ENCODE assay signal across 23 cellular contexts in the genomic region with DNA sequence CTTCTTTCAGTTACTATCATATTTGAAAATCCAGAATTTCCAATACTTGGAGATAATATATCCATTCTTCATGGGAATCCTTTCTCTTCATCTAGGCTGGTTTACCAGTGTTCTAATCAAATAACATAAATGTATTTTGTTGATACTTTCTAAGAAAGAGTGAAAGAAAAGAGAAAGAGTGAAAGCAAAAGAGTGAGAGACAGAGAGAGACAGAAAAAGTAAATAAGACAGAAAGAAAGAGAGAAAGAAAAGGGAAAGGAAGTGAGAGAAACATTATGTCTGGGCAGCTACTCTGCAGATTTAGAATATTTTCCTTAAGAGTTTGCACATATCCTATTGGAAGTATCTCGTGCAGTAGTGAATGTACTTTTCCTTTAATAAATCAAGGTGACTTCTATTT.
"Had no signal": no experiment of that assay in that cellular context is flagged by ENCODE, and none has a peak within 500 bp of the region (broad histone marks: within the 10 kb centered on the region; RNA-seq: fewer than 3 reads in every experiment).

No MANE protein-coding gene starts in this region.

- DNase-seq: colonic mucosa; cortex of kidney; effector CD8-positive, alpha-beta T cell; effector memory CD8-positive, alpha-beta T cell; endodermal cell; erythroblast; esophagus squamous epithelium; foreskin fibroblast; foreskin melanocyte; gastrocnemius medialis; glutamatergic neuron; head of caudate nucleus; heart right ventricle; hippocampal formation; left cardiac atrium; left lung; left ventricle myocardium superior; lower lobe of right lung; mesenchymal stem cell; mucosa of descending colon had no signal

- H3K9me3 Mint-ChIP-seq: effector memory CD8-positive, alpha-beta T cell had no signal

- H3K27ac Mint-ChIP-seq: dendritic cell treated with granulocyte-macrophage colony-stimulating factor and Interleukin-4, amounts not matched to agents 40 ng/mL and 50 ng/mL, for 4 days; effector memory CD8-positive, alpha-beta T cell; endodermal cell; mesothelial cell of epicardium had no signal

- H3K27me3 ChIP-seq: colonic mucosa, esophagus squamous epithelium, gastrocnemius medialis, heart right ventricle, left lung had no signal

- H3K4me1 ChIP-seq: colonic mucosa, esophagus squamous epithelium, gastrocnemius medialis, left lung, lower lobe of right lung had no signal

- H3K4me3 ChIP-seq: colonic mucosa, esophagus squamous epithelium, gastrocnemius medialis, heart right ventricle, left lung, lower lobe of right lung, mucosa of descending colon had no signal

- H3K36me3 ChIP-seq: colonic mucosa, esophagus squamous epithelium, gastrocnemius medialis, heart right ventricle, left lung, lower lobe of right lung had no signal

- H3K27me3 Mint-ChIP-seq: dendritic cell treated with granulocyte-macrophage colony-stimulating factor and Interleukin-4, amounts not matched to agents 40 ng/mL and 50 ng/mL, for 4 days; effector memory CD8-positive, alpha-beta T cell had no signal

- H3K36me3 Mint-ChIP-seq: mesothelial cell of epicardium had no signal

- H3K27ac ChIP-seq: colonic mucosa, epithelial cell of prostate, esophagus squamous epithelium, gastrocnemius medialis, heart right ventricle, left lung, lower lobe of right lung had no signal

- H3K4me3 Mint-ChIP-seq: dendritic cell treated with granulocyte-macrophage colony-stimulating factor and Interleukin-4, amounts not matched to agents 40 ng/mL and 50 ng/mL, for 4 days; effector memory CD8-positive, alpha-beta T cell; endodermal cell; mesothelial cell of epicardium had no signal

- H3K4me1 Mint-ChIP-seq: endodermal cell had no signal

- H3K9me3 ChIP-seq: colonic mucosa, esophagus squamous epithelium, gastrocnemius medialis, lower lobe of right lung, mucosa of descending colon had no signal
